ENCODE assay signal across 15 cellular contexts in the genomic region with DNA sequence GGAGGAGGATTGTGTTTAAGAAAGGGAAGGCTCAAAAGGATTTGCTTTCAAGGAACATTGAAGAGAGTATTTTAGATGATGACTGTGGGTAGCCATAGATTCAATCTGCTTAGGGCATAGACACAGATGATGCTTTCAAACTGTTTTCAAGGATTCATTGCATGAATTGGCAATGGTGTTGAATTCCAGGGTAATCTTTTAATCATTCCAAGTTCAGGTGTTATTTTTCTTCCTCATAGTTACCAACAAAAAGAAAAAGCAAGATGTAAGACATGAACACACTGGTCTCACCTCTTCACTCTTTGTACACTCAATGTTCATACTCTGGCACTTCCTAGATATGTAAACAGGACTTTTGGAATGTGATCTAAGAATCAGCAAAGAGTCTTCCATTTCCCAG.
DNase-seq lines count a peak whose midpoint lies in the region; ATAC-seq and TF ChIP-seq lines count a peak whose summit lies in the region.
"Had no signal": no experiment of that assay in that cellular context is flagged by ENCODE, and none has a peak within 500 bp of the region (broad histone marks: within the 10 kb centered on the region; RNA-seq: fewer than 3 reads in every experiment).

No MANE protein-coding gene starts in this region.

- no peaks in the 10 kb centered on the region for H3K9me3 ChIP-seq in IMR-90 (ENCODE audit: control insufficient read depth, insufficient read depth, low read length)
- no peaks in the 10 kb centered on the region for H3K9me3 ChIP-seq in hepatocyte (ENCODE audit: low read depth)
- H3K9me3 ChIP-seq: BLaER1 treated with 17β-estradiol and CSF1 and Interleukin-3, amounts not matched to agents 10 nM and 100 nM had no signal

- H3K79me2 ChIP-seq in hepatocyte, result no peaks in the 10 kb centered on the region

- H4K20me1 ChIP-seq in IMR-90 (ENCODE audit: insufficient read depth, low read length), result peaks cover 7% of the 10 kb centered on the region; the same call in 1 of the 2 replicates
- no peaks in the 10 kb centered on the region for H4K20me1 ChIP-seq in hepatocyte (ENCODE audit: insufficient read depth, poor library complexity, severe bottlenecking)
- H4K20me1 ChIP-seq: BLaER1 treated with 17β-estradiol and CSF1 and Interleukin-3, amounts not matched to agents 10 nM and 100 nM had no signal

- POLR2A ChIA-PET in IMR-90 (lab: Charles Lee; ENCODE audit: unreplicated experiment), result no interaction called here

- CTCF ChIA-PET in IMR-90 (lab: Yijun Ruan, JAX), result no interaction called here

- H3K36me3 ChIP-seq in IMR-90 (ENCODE audit: control insufficient read depth, insufficient read depth, low read length), result no peaks in the 10 kb centered on the region
- no peaks in the 10 kb centered on the region for H3K36me3 ChIP-seq in brain microvascular endothelial cell (replicated peaks)
- H3K36me3 ChIP-seq in hepatocyte (replicated peaks; ENCODE audit: insufficient read depth, low read depth), result no peaks in the 10 kb centered on the region
- H3K36me3 ChIP-seq: BLaER1 treated with 17β-estradiol and CSF1 and Interleukin-3, amounts not matched to agents 10 nM and 100 nM had no signal

- peak overlapping the region; percentile 48 for H2BK120ac ChIP-seq in IMR-90 (ENCODE audit: low read depth, low read length)

- BruUV-seq in IMR-90 (replicated peaks; lab: Mats Ljungman, UMichigan), result no TSS peak

- H2BK15ac ChIP-seq in IMR-90 (ENCODE audit: low read depth, low read length), result peak overlapping the region; percentile 81; the same call in 2 of the 3 replicates

- no peak overlapping the region for H3K9ac ChIP-seq in IMR-90 (ENCODE audit: low read depth, low read length)
- H3K9ac ChIP-seq: BLaER1 treated with 17β-estradiol and CSF1 and Interleukin-3, amounts not matched to agents 10 nM and 100 nM had no signal

- no peak for TF ChIP-seq POLR2A in IMR-90 (IDR thresholded peaks at IDR 0.05; ENCODE audit: low read depth, low read length)

- H3K18ac ChIP-seq in IMR-90 (ENCODE audit: low read depth, low read length), result peak overlapping the region; percentile 81

- no peaks in the 10 kb centered on the region for H3K9me2 ChIP-seq in hepatocyte (replicated peaks; ENCODE audit: insufficient read depth)

- 0 out of 2 replicates have a peak, but pooled peaks cover 4% of the 10 kb centered on the region for H3K9me1 ChIP-seq in IMR-90 (ENCODE audit: insufficient read depth, low read length)

- no peak overlapping the region for H3K56ac ChIP-seq in IMR-90 (ENCODE audit: extremely low read depth, insufficient read depth, low read length)

- intact Hi-C loops in IMR-90 (cut with micrococcal nuclease), result no loop called here

- DNase-seq in IMR-90 (no peak), brain microvascular endothelial cell (peak; percentile 6), hepatocyte (ENCODE audit: low spot score) (no peak), NCI-H446 (lab: John Stamatoyannopoulos, UW) (no peak), NCI-H345 (lab: John Stamatoyannopoulos, UW) (no peak), DMS53 (lab: John Stamatoyannopoulos, UW) (no peak), HUDEP-2 (lab: John Stamatoyannopoulos, UW; ENCODE audit: unreplicated experiment in 76 of 76) (no peak)
- DNase-seq: ACHN; CD4-positive, CD25-positive, alpha-beta regulatory T cell; DMS 273 treated with DMSO at 0.1 percent for 48 hours; DMS79; HCEC 1CT; KBM-7 had no signal

- in situ Hi-C loops in IMR-90 (cut with MboI; ENCODE audit: low sequenced_read_pairs), result no loop called here
- in situ Hi-C loops in brain microvascular endothelial cell (cut with HindIII; ENCODE audit: low pct_ligation_motif_present, low sequenced_read_pairs), result no loop called here

- no peak overlapping the region for H3K4me3 ChIP-seq in IMR-90 (ENCODE audit: insufficient read depth, low read depth, low read length)
- H3K4me3 ChIP-seq in brain microvascular endothelial cell (ENCODE audit: low read depth, low read length), result no peak overlapping the region
- H3K4me3 ChIP-seq in hepatocyte, result no peak overlapping the region
- H3K4me3 ChIP-seq: BLaER1 treated with 17β-estradiol and CSF1 and Interleukin-3, amounts not matched to agents 10 nM and 100 nM had no signal

- H2BK5ac ChIP-seq in IMR-90 (ENCODE audit: low read depth, low read length, poor library complexity, severe bottlenecking), result peak overlapping the region; percentile 82

- no peaks in the 10 kb centered on the region; the same call in 1 of the 2 replicates for H3K27me3 ChIP-seq in IMR-90 (ENCODE audit: control insufficient read depth, insufficient read depth, low read length)
- no peaks in the 10 kb centered on the region for H3K27me3 ChIP-seq in brain microvascular endothelial cell (replicated peaks)
- H3K27me3 ChIP-seq in hepatocyte, result no peaks in the 10 kb centered on the region
- H3K27me3 ChIP-seq: BLaER1 treated with 17β-estradiol and CSF1 and Interleukin-3, amounts not matched to agents 10 nM and 100 nM had no signal

- H3K27ac ChIP-seq in IMR-90 (ENCODE audit: insufficient read depth, low read length) (peak overlapping the region; percentile 51; the same call in 1 of the 2 replicates), brain microvascular endothelial cell (peak overlapping the region; percentile 25), hepatocyte (peak overlapping the region; percentile 31)
- H3K27ac ChIP-seq: BLaER1 treated with 17β-estradiol and CSF1 and Interleukin-3, amounts not matched to agents 10 nM and 100 nM; HL-60 had no signal

- H2BK20ac ChIP-seq in IMR-90 (ENCODE audit: low read depth, low read length), result peak overlapping the region; percentile 69

- H3K4ac ChIP-seq in IMR-90 (ENCODE audit: low read depth, low read length), result peak overlapping the region; percentile 49; the same call in 1 of the 2 replicates

- H4K5ac ChIP-seq in IMR-90 (ENCODE audit: low read depth, low read length), result peak overlapping the region; percentile 53; the same call in 1 of the 2 replicates

- no peak overlapping the region for H2AK9ac ChIP-seq in IMR-90 (replicated peaks; ENCODE audit: low read depth, low read length, poor library complexity)

- peak; percentile 45 for ATAC-seq in IMR-90 (ENCODE audit: low read depth)

- peak overlapping the region; percentile 36; the same call in 1 of the 2 replicates for H4K91ac ChIP-seq in IMR-90 (ENCODE audit: insufficient read depth, low read depth, low read length)

- no peaks in the 10 kb centered on the region for H3K79me1 ChIP-seq in IMR-90 (ENCODE audit: low read depth in 1 of 2, low read length in 2 of 2)

- H3K4me2 ChIP-seq in IMR-90 (ENCODE audit: low read depth, low read length) (peak overlapping the region; percentile 69; the same call in 1 of the 2 replicates), hepatocyte (no peak overlapping the region)
- H3K4me2 ChIP-seq: BLaER1 treated with 17β-estradiol and CSF1 and Interleukin-3, amounts not matched to agents 10 nM and 100 nM had no signal

- dilution Hi-C loops in IMR-90 (cut with HindIII; ENCODE audit: low sequenced_read_pairs, unreplicated experiment), result no loop called here

- H3K14ac ChIP-seq in IMR-90 (replicated peaks; ENCODE audit: low read depth, low read length), result no peak overlapping the region; the same call in 1 of the 2 replicates

- no peak for TF ChIP-seq RAD21 in IMR-90 (IDR thresholded peaks at IDR 0.05; ENCODE audit: low read length)

- H4K8ac ChIP-seq in IMR-90 (ENCODE audit: low read depth in 2 of 2, low read length in 2 of 2), result peak overlapping the region; percentile 2 to 36; a peak in 3 of 4 replicates

- TF ChIP-seq CTCF in IMR-90 (conservative IDR thresholded peaks at IDR 0.05; ENCODE audit: low read depth, low read length), result no peak
- TF ChIP-seq CTCF in brain microvascular endothelial cell (IDR thresholded peaks at IDR 0.05; ENCODE audit: low read depth, low read length, missing control alignments), result no peak
- no peak for TF ChIP-seq CTCF in hepatocyte (IDR thresholded peaks at IDR 0.05; ENCODE audit: poor library complexity)

- H2AK5ac ChIP-seq in IMR-90 (ENCODE audit: low read depth, low read length), result peak overlapping the region; percentile 9; the same call in 1 of the 2 replicates

- H3K23ac ChIP-seq in IMR-90 (ENCODE audit: low read depth, low read length), result peak overlapping the region; percentile 7

- no peak overlapping the region for H2AFZ ChIP-seq in IMR-90 (replicated peaks; ENCODE audit: low read length, poor library complexity)
- no peak overlapping the region for H2AFZ ChIP-seq in hepatocyte

- H3K4me1 ChIP-seq in IMR-90 (ENCODE audit: control insufficient read depth, insufficient read depth, low read length), result peaks cover 10% of the 10 kb centered on the region
- peaks cover 9% of the 10 kb centered on the region for H3K4me1 ChIP-seq in hepatocyte (ENCODE audit: insufficient read depth)
- H3K4me1 ChIP-seq: BLaER1 treated with 17β-estradiol and CSF1 and Interleukin-3, amounts not matched to agents 10 nM and 100 nM had no signal

TF ChIP-seq in IMR-90, 13 proteins besides CTCF, POLR2A, EP300 and RAD21:
- TF ChIP-seq, protein P1, sequence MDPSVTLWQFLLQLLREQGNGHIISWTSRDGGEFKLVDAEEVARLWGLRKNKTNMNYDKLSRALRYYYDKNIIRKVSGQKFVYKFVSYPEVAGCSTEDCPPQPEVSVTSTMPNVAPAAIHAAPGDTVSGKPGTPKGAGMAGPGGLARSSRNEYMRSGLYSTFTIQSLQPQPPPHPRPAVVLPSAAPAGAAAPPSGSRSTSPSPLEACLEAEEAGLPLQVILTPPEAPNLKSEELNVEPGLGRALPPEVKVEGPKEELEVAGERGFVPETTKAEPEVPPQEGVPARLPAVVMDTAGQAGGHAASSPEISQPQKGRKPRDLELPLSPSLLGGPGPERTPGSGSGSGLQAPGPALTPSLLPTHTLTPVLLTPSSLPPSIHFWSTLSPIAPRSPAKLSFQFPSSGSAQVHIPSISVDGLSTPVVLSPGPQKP (IDR thresholded peaks at IDR 0.05; ENCODE audit: borderline replicate concordance, low read depth, low read length), result no peak
- TF ChIP-seq RFX5 (IDR thresholded peaks at IDR 0.05; ENCODE audit: low read depth, low read length) (0 out of 2 replicates have a peak, but pooled peaks have one; percentile 35), NFE2L2 (IDR thresholded peaks at IDR 0.05; ENCODE audit: low read depth, low read length) (no peak)
